Comparison of ENCODE assay signal across 1 cellular context in genomic region chr2:74880054-74880728, GRCh38.
A peak's percentile ranks its signal among the peaks of the same experiment; 100 is the strongest.
TF ChIP-seq lines count a peak whose summit lies in the region.

No MANE protein-coding gene starts in this region.

TF ChIP-seq in HepG2, 621 proteins besides CTCF, POLR2A, EP300 and RAD21:
- TF ChIP-seq, protein P1, sequence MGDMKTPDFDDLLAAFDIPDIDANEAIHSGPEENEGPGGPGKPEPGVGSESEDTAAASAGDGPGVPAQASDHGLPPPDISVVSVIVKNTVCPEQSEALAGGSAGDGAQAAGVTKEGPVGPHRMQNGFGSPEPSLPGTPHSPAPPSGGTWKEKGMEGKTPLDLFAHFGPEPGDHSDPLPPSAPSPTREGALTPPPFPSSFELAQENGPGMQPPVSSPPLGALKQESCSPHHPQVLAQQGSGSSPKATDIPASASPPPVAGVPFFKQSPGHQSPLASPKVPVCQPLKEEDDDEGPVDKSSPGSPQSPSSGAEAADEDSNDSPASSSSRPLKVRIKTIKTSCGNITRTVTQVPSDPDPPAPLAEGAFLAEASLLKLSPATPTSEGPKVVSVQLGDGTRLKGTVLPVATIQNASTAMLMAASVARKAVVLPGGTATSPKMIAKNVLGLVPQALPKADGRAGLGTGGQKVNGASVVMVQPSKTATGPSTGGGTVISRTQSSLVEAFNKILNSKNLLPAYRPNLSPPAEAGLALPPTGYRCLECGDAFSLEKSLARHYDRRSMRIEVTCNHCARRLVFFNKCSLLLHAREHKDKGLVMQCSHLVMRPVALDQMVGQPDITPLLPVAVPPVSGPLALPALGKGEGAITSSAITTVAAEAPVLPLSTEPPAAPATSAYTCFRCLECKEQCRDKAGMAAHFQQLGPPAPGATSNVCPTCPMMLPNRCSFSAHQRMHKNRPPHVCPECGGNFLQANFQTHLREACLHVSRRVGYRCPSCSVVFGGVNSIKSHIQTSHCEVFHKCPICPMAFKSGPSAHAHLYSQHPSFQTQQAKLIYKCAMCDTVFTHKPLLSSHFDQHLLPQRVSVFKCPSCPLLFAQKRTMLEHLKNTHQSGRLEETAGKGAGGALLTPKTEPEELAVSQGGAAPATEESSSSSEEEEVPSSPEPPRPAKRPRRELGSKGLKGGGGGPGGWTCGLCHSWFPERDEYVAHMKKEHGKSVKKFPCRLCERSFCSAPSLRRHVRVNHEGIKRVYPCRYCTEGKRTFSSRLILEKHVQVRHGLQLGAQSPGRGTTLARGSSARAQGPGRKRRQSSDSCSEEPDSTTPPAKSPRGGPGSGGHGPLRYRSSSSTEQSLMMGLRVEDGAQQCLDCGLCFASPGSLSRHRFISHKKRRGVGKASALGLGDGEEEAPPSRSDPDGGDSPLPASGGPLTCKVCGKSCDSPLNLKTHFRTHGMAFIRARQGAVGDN (CRISPR knock-in tag; IDR thresholded peaks at IDR 0.05), result peak; percentile 36; the same call in 1 of the 2 replicates
- TF ChIP-seq ZBTB38 (CRISPR knock-in tag; IDR thresholded peaks at IDR 0.05) (0 out of 2 replicates have a peak, but pooled peaks have one; percentile 43), ZNF615 (CRISPR knock-in tag; IDR thresholded peaks at IDR 0.05; ENCODE audit: borderline replicate concordance) (no peak), ZNF503 (CRISPR knock-in tag; IDR thresholded peaks at IDR 0.05) (no peak), AGO2 (optimal IDR thresholded peaks at IDR 0.05; ENCODE audit: low read depth, low read length) (peak; percentile 73), AGO1 (IDR thresholded peaks at IDR 0.05; ENCODE audit: low read depth, low read length, poor library complexity, severe bottlenecking) (peak; percentile 90), NFKBIZ (CRISPR knock-in tag; IDR thresholded peaks at IDR 0.05) (no peak), RBM22 (optimal IDR thresholded peaks at IDR 0.05; ENCODE audit: low read length) (peak; percentile 62)
- TF ChIP-seq, protein P2, sequence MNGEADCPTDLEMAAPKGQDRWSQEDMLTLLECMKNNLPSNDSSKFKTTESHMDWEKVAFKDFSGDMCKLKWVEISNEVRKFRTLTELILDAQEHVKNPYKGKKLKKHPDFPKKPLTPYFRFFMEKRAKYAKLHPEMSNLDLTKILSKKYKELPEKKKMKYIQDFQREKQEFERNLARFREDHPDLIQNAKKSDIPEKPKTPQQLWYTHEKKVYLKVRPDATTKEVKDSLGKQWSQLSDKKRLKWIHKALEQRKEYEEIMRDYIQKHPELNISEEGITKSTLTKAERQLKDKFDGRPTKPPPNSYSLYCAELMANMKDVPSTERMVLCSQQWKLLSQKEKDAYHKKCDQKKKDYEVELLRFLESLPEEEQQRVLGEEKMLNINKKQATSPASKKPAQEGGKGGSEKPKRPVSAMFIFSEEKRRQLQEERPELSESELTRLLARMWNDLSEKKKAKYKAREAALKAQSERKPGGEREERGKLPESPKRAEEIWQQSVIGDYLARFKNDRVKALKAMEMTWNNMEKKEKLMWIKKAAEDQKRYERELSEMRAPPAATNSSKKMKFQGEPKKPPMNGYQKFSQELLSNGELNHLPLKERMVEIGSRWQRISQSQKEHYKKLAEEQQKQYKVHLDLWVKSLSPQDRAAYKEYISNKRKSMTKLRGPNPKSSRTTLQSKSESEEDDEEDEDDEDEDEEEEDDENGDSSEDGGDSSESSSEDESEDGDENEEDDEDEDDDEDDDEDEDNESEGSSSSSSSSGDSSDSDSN (CRISPR knock-in tag; IDR thresholded peaks at IDR 0.05), result 0 out of 2 replicates have a peak, but pooled peaks have one; percentile 25
